In genomic region chr15:25849431-25849921, GRCh38 we compare ENCODE assay signal across 8 cellular contexts. TPM values are rescaled to one million over a fixed set of nuclear protein-coding genes. Genes with fewer than 3 reads are reported as not detected.
DNase-seq lines count a peak whose midpoint lies in the region; ATAC-seq and TF ChIP-seq lines count a peak whose summit lies in the region.

No MANE protein-coding gene starts in this region.

- CTCF ChIA-PET in CD4-positive, alpha-beta T cell (lab: Charles Lee) = interaction anchor here (1.8 kb wide), 1 partner anchor 13 kb away, joined by 8 read pairs; the partner anchor contains the start of gene ATP10A

- no peak overlapping the region for H2AFZ ChIP-seq in OCI-LY3 (ENCODE audit: low read depth, low read length)

- peak overlapping the region; percentile 75 for H3K4me3 ChIP-seq in OCI-LY3 (ENCODE audit: low read length)
- H3K4me3 ChIP-seq in epithelial cell of esophagus (ENCODE audit: low read length) = no peak overlapping the region

- no peak overlapping the region for H3K9ac ChIP-seq in OCI-LY3 (ENCODE audit: low read length)

- H4K20me1 ChIP-seq in OCI-LY3 (ENCODE audit: insufficient read depth, low read length) = no peaks in the 10 kb centered on the region

- POLR2A ChIA-PET in CD4-positive, alpha-beta T cell (lab: Charles Lee) = interaction anchor here (0.8 to 5.1 kb wide), 3 partner anchors 11 to 38 kb away, joined by 3 to 127 read pairs (median 3); partner anchors contain the start of gene ATP10A

- intact Hi-C loops in CD4-positive, alpha-beta T cell (cut with DNase I, micrococcal nuclease) = loop anchor here (2.0 to 5.0 kb wide), 2 partner anchors 13 to 37 kb away; partner anchors contain the start of gene ATP10A (in 1 of the 2)

- peak overlapping the region; percentile 93 for H3K27ac Mint-ChIP-seq in CD4-positive, alpha-beta T cell
- H3K27ac Mint-ChIP-seq in nephron progenitor cell = no peak overlapping the region

- H3K9me3 Mint-ChIP-seq in CD4-positive, alpha-beta T cell = no peaks in the 10 kb centered on the region
- H3K9me3 Mint-ChIP-seq in nephron progenitor cell = no peaks in the 10 kb centered on the region

- no peak for ATAC-seq in CD4-positive, alpha-beta T cell (ENCODE audit: poor library complexity)
- ATAC-seq in GM21423 (IDR thresholded peaks at IDR 0.05; ENCODE audit: unreplicated experiment) (no peak), GM18873 (IDR thresholded peaks at IDR 0.05; ENCODE audit: low FRiP score, unreplicated experiment) (no peak)

- H3K27ac ChIP-seq in CD4-positive, alpha-beta T cell (ENCODE audit: low read depth, low read length) = peak overlapping the region; percentile 92
- H3K27ac ChIP-seq in OCI-LY3 (ENCODE audit: low read length) = no peak overlapping the region

- peaks cover 14% of the 10 kb centered on the region for H3K4me1 ChIP-seq in OCI-LY3 (ENCODE audit: low read length)

- H3K4me2 ChIP-seq in OCI-LY3 (ENCODE audit: low read length) = peak overlapping the region; percentile 90

- peaks cover 94% of the 10 kb centered on the region for H3K4me1 Mint-ChIP-seq in CD4-positive, alpha-beta T cell (ENCODE audit: low read depth)
- H3K4me1 Mint-ChIP-seq in nephron progenitor cell = peaks cover 57% of the 10 kb centered on the region

- DNase-seq in CD4-positive, alpha-beta T cell = no peak
- DNase-seq in epithelial cell of esophagus (ENCODE audit: low read depth) (peak; percentile 66), nephron progenitor cell (no peak), NCI-H1092 treated with DMSO at 0.1 percent for 48 hours (lab: John Stamatoyannopoulos, UW) (no peak), putamen (ENCODE audit: low spot score) (no peak)

- no peaks in the 10 kb centered on the region for H3K27me3 Mint-ChIP-seq in CD4-positive, alpha-beta T cell
- H3K27me3 Mint-ChIP-seq in nephron progenitor cell (ENCODE audit: low read depth, poor library complexity) = peaks cover 15% of the 10 kb centered on the region

- H3K27me3 ChIP-seq in CD4-positive, alpha-beta T cell (ENCODE audit: control insufficient read depth, insufficient read depth, low read length) = no peaks in the 10 kb centered on the region
- H3K27me3 ChIP-seq in OCI-LY3 (ENCODE audit: low read depth, low read length) = no peaks in the 10 kb centered on the region

- H3K9me3 ChIP-seq in CD4-positive, alpha-beta T cell (ENCODE audit: control insufficient read depth, low read length) = no peaks in the 10 kb centered on the region
- no peaks in the 10 kb centered on the region for H3K9me3 ChIP-seq in OCI-LY3 (ENCODE audit: insufficient read depth, low read length)

- H3K4me3 Mint-ChIP-seq in CD4-positive, alpha-beta T cell = peak overlapping the region; percentile 99
- peak overlapping the region; percentile 79 for H3K4me3 Mint-ChIP-seq in nephron progenitor cell

- no peaks in the 10 kb centered on the region for H3K79me2 ChIP-seq in OCI-LY3 (ENCODE audit: low read length)

- no peak for TF ChIP-seq CTCF in CD4-positive, alpha-beta T cell (IDR thresholded peaks at IDR 0.05)
- TF ChIP-seq CTCF in OCI-LY3 (IDR thresholded peaks at IDR 0.05; ENCODE audit: low read depth, low read length) = no peak
- no peak for TF ChIP-seq CTCF in epithelial cell of esophagus (IDR thresholded peaks at IDR 0.05; ENCODE audit: insufficient read depth, low read depth, low read length, missing control alignments)
- TF ChIP-seq CTCF in nephron progenitor cell (IDR thresholded peaks at IDR 0.05) = no peak

- no peaks in the 10 kb centered on the region for H3K36me3 ChIP-seq in OCI-LY3 (replicated peaks; ENCODE audit: low read depth, low read length)

- peaks cover 13% of the 10 kb centered on the region for H3K36me3 Mint-ChIP-seq in CD4-positive, alpha-beta T cell (ENCODE audit: low read depth)
- H3K36me3 Mint-ChIP-seq in nephron progenitor cell (ENCODE audit: low read depth) = no peaks in the 10 kb centered on the region

RNA-seq across cellular contexts. Expression of gene ATP10A, which starts 13.7 kb away (rescaled TPM):
- 10 to 100 TPM; 30.0 to 30.4 TPM for total RNA-seq in CD4-positive, alpha-beta T cell
